Comparison of ENCODE assay signal across 13 cellular contexts in the genomic region with DNA sequence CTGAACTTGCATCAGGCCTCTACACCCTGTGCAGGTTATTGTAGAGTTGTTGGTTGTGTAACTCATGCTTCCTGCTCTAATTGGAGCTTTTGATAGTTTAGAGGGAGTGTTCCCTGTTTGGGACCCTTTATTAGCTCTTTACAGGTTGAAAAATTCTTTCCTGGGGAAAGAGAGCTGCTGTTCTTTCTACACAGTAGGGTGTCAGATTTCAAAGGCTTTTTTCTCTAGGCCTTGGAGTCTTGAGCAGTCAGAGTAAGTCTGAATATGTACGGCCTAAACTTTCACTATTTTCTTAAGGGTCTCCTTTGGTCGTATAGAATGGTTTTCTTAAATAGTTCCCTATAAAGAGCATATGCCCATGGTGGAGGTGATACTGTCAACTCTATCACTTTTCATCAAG.
DNase-seq lines count a peak whose midpoint lies in the region; ATAC-seq and TF ChIP-seq lines count a peak whose summit lies in the region.
"Had no signal": no experiment of that assay in that cellular context is flagged by ENCODE, and none has a peak within 500 bp of the region (broad histone marks: within the 10 kb centered on the region; RNA-seq: fewer than 3 reads in every experiment).

No MANE protein-coding gene starts in this region.

- no peak for ATAC-seq in GM19351 (IDR thresholded peaks at IDR 0.05; ENCODE audit: unreplicated experiment)
- ATAC-seq: HepG2 had no signal

- no peak overlapping the region for H4K5ac ChIP-seq in mesendoderm (ENCODE audit: low read length)

- intact Hi-C loops in CD14-positive monocyte (cut with micrococcal nuclease), result no loop called here

- TF ChIP-seq CTCF in astrocyte of the spinal cord (IDR thresholded peaks at IDR 0.05; ENCODE audit: low read depth, low read length), result no peak
- TF ChIP-seq CTCF in HFFc6 (IDR thresholded peaks at IDR 0.05), result no peak
- no peak for TF ChIP-seq CTCF in CD14-positive monocyte (IDR thresholded peaks at IDR 0.05)

- DNase-seq in Kasumi-1 (lab: John Stamatoyannopoulos, UW) (peak; percentile 72 to 73), astrocyte of the spinal cord (ENCODE audit: low read depth, low spot score) (peak; percentile 19), mesendoderm (peak; percentile 40), anterior cingulate cortex (lab: John Stamatoyannopoulos, UW) (no peak), HFFc6 (no peak), CD14-positive monocyte (ENCODE audit: low spot score) (no peak)
- DNase-seq: Caco-2, NCI-H1930, NCI-H524, SIG-M5 had no signal

- no peaks in the 10 kb centered on the region for H3K36me3 ChIP-seq in BLaER1
- no peaks in the 10 kb centered on the region for H3K36me3 ChIP-seq in mesendoderm (ENCODE audit: control insufficient read depth, insufficient read depth, low read length)

- H3K9me3 Mint-ChIP-seq in HFFc6 (no peaks in the 10 kb centered on the region), CD14-positive monocyte (peaks cover 0 to 5% (median 3%) of the 10 kb centered on the region in 7 donors)

- H3K4me1 ChIP-seq in BLaER1 (peaks cover 15% of the 10 kb centered on the region), mesendoderm (ENCODE audit: control insufficient read depth, low read depth, low read length) (no peaks in the 10 kb centered on the region)
- H3K4me1 ChIP-seq: Caco-2 had no signal

- no peak overlapping the region for H2AK5ac ChIP-seq in mesendoderm (ENCODE audit: low read length)

- no peak overlapping the region for H3K9ac ChIP-seq in BLaER1
- H3K9ac ChIP-seq in mesendoderm (ENCODE audit: low read length), result no peak overlapping the region

- H3K79me2 ChIP-seq in mesendoderm (ENCODE audit: control insufficient read depth, insufficient read depth, low read length), result no peaks in the 10 kb centered on the region

- H3K4ac ChIP-seq in mesendoderm (ENCODE audit: low read depth, low read length), result no peak overlapping the region

- peak overlapping the region; percentile 12 for H3K4me2 ChIP-seq in BLaER1
- no peak overlapping the region for H3K4me2 ChIP-seq in mesendoderm (ENCODE audit: low read length)

- H3K27me3 ChIP-seq in BLaER1, result no peaks in the 10 kb centered on the region
- no peaks in the 10 kb centered on the region for H3K27me3 ChIP-seq in mesendoderm (ENCODE audit: insufficient read depth, low read length, poor library complexity)

- no peaks in the 10 kb centered on the region for H4K20me1 ChIP-seq in BLaER1

- H3K27ac Mint-ChIP-seq in HFFc6, result no peak overlapping the region
- H3K27ac Mint-ChIP-seq in CD14-positive monocyte, result no peak overlapping the region

- H3K4me3 ChIP-seq in BLaER1, result no peak overlapping the region
- no peak overlapping the region for H3K4me3 ChIP-seq in astrocyte of the spinal cord (ENCODE audit: low read depth, low read length)
- no peak overlapping the region for H3K4me3 ChIP-seq in mesendoderm (ENCODE audit: low read length)

- no CpG with 5 or more reads among the region's 2 CpGs for WGBS in mesendoderm (ENCODE audit: extremely low coverage, insufficient coverage, low lambda C conversion rate)

- H3K23ac ChIP-seq in mesendoderm (ENCODE audit: low read length), result no peak overlapping the region

- H3K4me3 Mint-ChIP-seq in HFFc6 (no peak overlapping the region), CD14-positive monocyte (no peak overlapping the region)

- in situ Hi-C loops in astrocyte of the spinal cord (cut with HindIII; ENCODE audit: low sequenced_read_pairs), result no loop called here

- H3K27me3 Mint-ChIP-seq in HFFc6 (ENCODE audit: insufficient read depth) (no peaks in the 10 kb centered on the region; the same call in 1 of the 2 replicates), CD14-positive monocyte (ENCODE audit: low read depth in 3 of 3) (peaks cover 0 to 3% (median 2%) of the 10 kb centered on the region in 3 donors)

- no peak overlapping the region for H2BK15ac ChIP-seq in mesendoderm (replicated peaks; ENCODE audit: low read depth)

- no peaks in the 10 kb centered on the region for H3K79me1 ChIP-seq in mesendoderm (ENCODE audit: low read length)

- H3K27ac ChIP-seq in BLaER1, result no peak overlapping the region
- no peak overlapping the region for H3K27ac ChIP-seq in mesendoderm (ENCODE audit: low read depth, low read length)

- H2BK5ac ChIP-seq in mesendoderm (ENCODE audit: low read length), result no peak overlapping the region

- no peak overlapping the region for H2BK120ac ChIP-seq in mesendoderm (ENCODE audit: low read depth, low read length)

- H3K4me1 Mint-ChIP-seq in HFFc6 (ENCODE audit: low read depth) (peaks cover 6% of the 10 kb centered on the region), CD14-positive monocyte (peaks cover 2% of the 10 kb centered on the region)

- no peak overlapping the region for H3K18ac ChIP-seq in mesendoderm (ENCODE audit: low read length)

- H4K8ac ChIP-seq in mesendoderm (ENCODE audit: low read depth, low read length), result no peak overlapping the region

- H3K36me3 Mint-ChIP-seq in HFFc6 (ENCODE audit: low read depth), result no peaks in the 10 kb centered on the region
- no peaks in the 10 kb centered on the region for H3K36me3 Mint-ChIP-seq in CD14-positive monocyte

- H3K56ac ChIP-seq in mesendoderm (ENCODE audit: low read length), result no peak overlapping the region

- H3K9me3 ChIP-seq in BLaER1, result no peaks in the 10 kb centered on the region
- H3K9me3 ChIP-seq: Caco-2 had no signal

Comparison
In these comparisons a context has a peak if more than half of its experiments do, and no peak if none do; other contexts are left out.
1. DNase-seq: peak in Kasumi-1 (2 of 2), astrocyte of the spinal cord (single experiment) and mesendoderm (single experiment); none in anterior cingulate cortex (0 of 58), HFFc6 (single experiment) and CD14-positive monocyte (single experiment).